ENCODE assay signal across 22 cellular contexts in the genomic region with DNA sequence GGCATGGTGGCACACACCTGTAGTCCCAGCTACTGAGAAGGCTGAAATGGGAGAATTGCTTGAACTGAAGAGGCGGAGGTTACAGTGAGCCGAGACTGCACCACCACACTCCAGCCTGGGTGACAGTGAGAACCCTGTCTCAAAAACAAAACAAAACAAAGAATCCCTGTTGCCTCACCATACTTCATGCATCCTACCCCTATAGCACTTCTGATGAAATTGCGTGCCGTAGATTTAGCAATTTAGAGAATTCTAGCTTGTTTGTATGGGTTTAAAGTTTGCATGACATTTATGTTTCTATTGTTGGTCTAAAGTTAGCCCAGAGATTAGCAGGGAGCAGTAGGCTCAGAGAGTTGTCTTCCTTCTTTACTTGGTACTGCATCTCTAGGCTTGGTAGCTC. TPM values are rescaled to one million over a fixed set of nuclear protein-coding genes. Genes with fewer than 3 reads are reported as not detected.
DNase-seq lines count a peak whose midpoint lies in the region; ATAC-seq, FAIRE-seq and TF ChIP-seq lines count a peak whose summit lies in the region.
"Had no signal": no experiment of that assay in that cellular context is flagged by ENCODE, and none has a peak within 500 bp of the region (broad histone marks: within the 10 kb centered on the region; RNA-seq: fewer than 3 reads in every experiment).

No MANE protein-coding gene starts in this region.

- no peak for ATAC-seq in T-helper 17 cell
- ATAC-seq: A549, GM12878 had no signal

- H3K36me3 ChIP-seq in trophoblast cell (ENCODE audit: control insufficient read depth in 1 of 2, insufficient read depth in 2 of 2, low read length in 2 of 2): peaks cover 19 to 21% of the 10 kb centered on the region in 2 experiments

- H3K14ac ChIP-seq in trophoblast cell (ENCODE audit: low read length): no peak overlapping the region

- no peak overlapping the region for H2AK5ac ChIP-seq in trophoblast cell (ENCODE audit: low read length)

- H3K4me2 ChIP-seq in trophoblast cell (ENCODE audit: low read length): no peak overlapping the region
- H3K4me2 ChIP-seq: A549 had no signal

- no peak overlapping the region for H2BK5ac ChIP-seq in trophoblast cell (ENCODE audit: low read depth, low read length, poor library complexity)

- H3K9me3 ChIP-seq in T-helper 17 cell (ENCODE audit: control insufficient read depth, low read length, poor library complexity, severe bottlenecking): no peaks in the 10 kb centered on the region
- no peaks in the 10 kb centered on the region for H3K9me3 ChIP-seq in trophoblast cell (ENCODE audit: insufficient read depth, low read depth, low read length)
- H3K9me3 ChIP-seq: A549, HAP-1 had no signal

- H3K4me3 Mint-ChIP-seq in activated naive CD4-positive, alpha-beta T cell treated with anti-CD3 and anti-CD28 coated beads, Interleukin-2, amount 50 U/mL, for 24 hours: no peak overlapping the region
- H3K4me3 Mint-ChIP-seq in activated naive CD4-positive, alpha-beta T cell treated with anti-CD3 and anti-CD28 coated beads, Interleukin-2, amount 10 ng/mL, durations not matched to agents 7 days and 5 days: no peak overlapping the region
- H3K4me3 Mint-ChIP-seq in T-helper 17 cell (no peak overlapping the region), type B pancreatic cell (no peak overlapping the region)
- H3K4me3 Mint-ChIP-seq: CD4-positive, alpha-beta memory T cell; HFFc6 had no signal

- H3K4me1 ChIP-seq in trophoblast cell (ENCODE audit: control insufficient read depth in 1 of 2, insufficient read depth in 2 of 2, low read length in 2 of 2): peaks cover 0 to 3% of the 10 kb centered on the region in 2 experiments

- no peak overlapping the region for H3K27ac ChIP-seq in trophoblast cell (ENCODE audit: low read depth, low read length)
- H3K27ac ChIP-seq: A549, GM23248 had no signal

- H2AFZ ChIP-seq in trophoblast cell (ENCODE audit: insufficient read depth, low read length, poor library complexity): no peak overlapping the region
- H2AFZ ChIP-seq: GM23248 had no signal

- no peaks in the 10 kb centered on the region for H3K9me3 Mint-ChIP-seq in activated naive CD4-positive, alpha-beta T cell treated with anti-CD3 and anti-CD28 coated beads, Interleukin-2, amount 50 U/mL, for 24 hours
- no peaks in the 10 kb centered on the region for H3K9me3 Mint-ChIP-seq in activated naive CD4-positive, alpha-beta T cell treated with anti-CD3 and anti-CD28 coated beads, Interleukin-2, amount 10 ng/mL, durations not matched to agents 7 days and 5 days
- H3K9me3 Mint-ChIP-seq in type B pancreatic cell: no peaks in the 10 kb centered on the region
- H3K9me3 Mint-ChIP-seq: CD4-positive, alpha-beta memory T cell; HFFc6 had no signal

- CTCF ChIA-PET in activated naive CD4-positive, alpha-beta T cell treated with anti-CD3 and anti-CD28 coated beads, Interleukin-2, amount 10 ng/mL, durations not matched to agents 7 days and 5 days (lab: Charles Lee): no interaction called here

- no peaks in the 10 kb centered on the region for H3K27me3 ChIP-seq in trophoblast cell (ENCODE audit: insufficient read depth, low read length)

- no peak for TF ChIP-seq POLR2A in H54 (IDR thresholded peaks at IDR 0.05; ENCODE audit: low read depth, low read length)

- no peaks in the 10 kb centered on the region for H3K79me1 ChIP-seq in trophoblast cell (ENCODE audit: low read length)

- no peak overlapping the region for H3K9ac ChIP-seq in trophoblast cell (ENCODE audit: low read length)
- H3K9ac ChIP-seq: GM23248 had no signal

- peaks cover 6% of the 10 kb centered on the region for H3K79me2 ChIP-seq in trophoblast cell (ENCODE audit: control insufficient read depth, insufficient read depth, low read length, poor library complexity)

- no peak overlapping the region for H3K4me3 ChIP-seq in trophoblast cell (ENCODE audit: low read depth, low read length)
- H3K4me3 ChIP-seq: A549, GM12878, GM23248, HAP-1 had no signal

- no peak overlapping the region for H2BK12ac ChIP-seq in trophoblast cell (ENCODE audit: low read length)

- no peak overlapping the region for H4K91ac ChIP-seq in trophoblast cell (ENCODE audit: low read depth, low read length)

- no CpG with 5 or more reads among the region's 4 CpGs for WGBS in trophoblast cell (ENCODE audit: extremely low coverage, insufficient coverage, insufficient read length)

- H3K18ac ChIP-seq in trophoblast cell (ENCODE audit: low read length): no peak overlapping the region

- H3K23ac ChIP-seq in trophoblast cell (ENCODE audit: low read length): no peak overlapping the region

- H3K27me3 Mint-ChIP-seq in activated naive CD4-positive, alpha-beta T cell treated with anti-CD3 and anti-CD28 coated beads, Interleukin-2, amount 50 U/mL, for 24 hours: no peaks in the 10 kb centered on the region
- no peaks in the 10 kb centered on the region for H3K27me3 Mint-ChIP-seq in activated naive CD4-positive, alpha-beta T cell treated with anti-CD3 and anti-CD28 coated beads, Interleukin-2, amount 10 ng/mL, durations not matched to agents 7 days and 5 days
- H3K27me3 Mint-ChIP-seq in T-helper 17 cell (no peaks in the 10 kb centered on the region), type B pancreatic cell (no peaks in the 10 kb centered on the region)
- H3K27me3 Mint-ChIP-seq: CD4-positive, alpha-beta memory T cell had no signal

- H2BK120ac ChIP-seq in trophoblast cell (ENCODE audit: insufficient read depth, low read length, poor library complexity): no peak overlapping the region

- H3K36me3 Mint-ChIP-seq in activated naive CD4-positive, alpha-beta T cell treated with anti-CD3 and anti-CD28 coated beads, Interleukin-2, amount 50 U/mL, for 24 hours: peaks cover 9% of the 10 kb centered on the region
- peaks cover 41% of the 10 kb centered on the region for H3K36me3 Mint-ChIP-seq in activated naive CD4-positive, alpha-beta T cell treated with anti-CD3 and anti-CD28 coated beads, Interleukin-2, amount 10 ng/mL, durations not matched to agents 7 days and 5 days
- H3K36me3 Mint-ChIP-seq in T-helper 17 cell (ENCODE audit: low read depth): peaks cover 4% of the 10 kb centered on the region
- peaks cover 27% of the 10 kb centered on the region for H3K36me3 Mint-ChIP-seq in type B pancreatic cell

- peak overlapping the region; percentile 41 for H3K27ac Mint-ChIP-seq in activated naive CD4-positive, alpha-beta T cell treated with anti-CD3 and anti-CD28 coated beads, Interleukin-2, amount 50 U/mL, for 24 hours
- no peak overlapping the region for H3K27ac Mint-ChIP-seq in activated naive CD4-positive, alpha-beta T cell treated with anti-CD3 and anti-CD28 coated beads, Interleukin-2, amount 10 ng/mL, durations not matched to agents 7 days and 5 days
- H3K27ac Mint-ChIP-seq in T-helper 17 cell (peak overlapping the region; percentile 43), type B pancreatic cell (no peak overlapping the region)
- H3K27ac Mint-ChIP-seq: CD4-positive, alpha-beta memory T cell; HFFc6 had no signal

- H3K4me1 Mint-ChIP-seq in activated naive CD4-positive, alpha-beta T cell treated with anti-CD3 and anti-CD28 coated beads, Interleukin-2, amount 50 U/mL, for 24 hours: peaks cover 77% of the 10 kb centered on the region
- peaks cover 34% of the 10 kb centered on the region for H3K4me1 Mint-ChIP-seq in activated naive CD4-positive, alpha-beta T cell treated with anti-CD3 and anti-CD28 coated beads, Interleukin-2, amount 10 ng/mL, durations not matched to agents 7 days and 5 days
- H3K4me1 Mint-ChIP-seq in T-helper 17 cell (peaks cover 17% of the 10 kb centered on the region), type B pancreatic cell (ENCODE audit: unreplicated experiment) (peaks cover 5% of the 10 kb centered on the region)

- in situ Hi-C loops in G401 (cut with HindIII; ENCODE audit: low sequenced_read_pairs): no loop called here

- no peak overlapping the region for H4K12ac ChIP-seq in trophoblast cell (ENCODE audit: low read depth, low read length)

- FAIRE-seq in H54 (lab: Jason Lieb, UNC): peak; percentile 36
- FAIRE-seq: A549, GM12878, H1 had no signal

- TF ChIP-seq CTCF in type B pancreatic cell (conservative IDR thresholded peaks at IDR 0.05): no peak

- no peak overlapping the region for H4K8ac ChIP-seq in trophoblast cell (ENCODE audit: low read depth, low read length)

- no peak for DNase-seq in activated naive CD4-positive, alpha-beta T cell treated with anti-CD3 and anti-CD28 coated beads, Interleukin-2, amount 10 ng/mL, durations not matched to agents 7 days and 5 days
- no peak for DNase-seq in H54 (ENCODE audit: insufficient read length, low spot score)
- no peak for DNase-seq in T-helper 17 cell
- DNase-seq in trophoblast cell: peak; percentile 51 to 93
- DNase-seq in G401 (ENCODE audit: low spot score): no peak
- DNase-seq in NCI-H187 (lab: John Stamatoyannopoulos, UW): no peak
- DNase-seq in type B pancreatic cell (ENCODE audit: extremely low spot score, unreplicated experiment): no peak
- DNase-seq: 8988T; C1 segment of cervical spinal cord; Calu3; CD4-positive, alpha-beta memory T cell; COR-L47; DND-41; GDM1; GM23248; HFFc6 had no signal

- H3K4ac ChIP-seq in trophoblast cell (ENCODE audit: low read depth, low read length): peak overlapping the region; percentile 79

RNA-seq across cellular contexts. Expression of a gene that starts 7.8 kb away (rescaled TPM):
- total RNA-seq in T-helper 17 cell (100 to 1,000 TPM; 102 to 112 TPM), type B pancreatic cell (ENCODE audit: low replicate concordance) (55.0 and 70.5 TPM in 2 replicates)
- polyA plus RNA-seq in trophoblast cell (2013): 72.0 and 72.6 TPM in 2 replicates
- 49.7 and 67.3 TPM in 2 replicates for total RNA-seq in G401 (2014; rRNA removed; shearing (Covaris generic))

RNA-seq across cellular contexts. Expression of a gene that starts 20.7 kb away (rescaled TPM):
- 1 to 10 TPM in 1 of 2 donors, under 1 TPM in 1; 0.68 to 1.0 TPM for total RNA-seq in T-helper 17 cell
- 0.67 TPM in 2 replicates for polyA plus RNA-seq in trophoblast cell (2013)
- not detected in 2 replicates for total RNA-seq in G401 (2014; rRNA removed; shearing (Covaris generic))
- 0.71 and 1.8 TPM in 2 replicates for total RNA-seq in type B pancreatic cell (ENCODE audit: low replicate concordance)
- total RNA-seq: Calu3 had no signal
- polyA plus RNA-seq: CD4-positive, alpha-beta memory T cell had no signal

RNA-seq across cellular contexts. Expression of a gene that starts 57.4 kb away (rescaled TPM):
- total RNA-seq in T-helper 17 cell (not detected), type B pancreatic cell (ENCODE audit: low replicate concordance) (not detected in 2 replicates)
- not detected in 2 replicates for polyA plus RNA-seq in trophoblast cell (2013)
- total RNA-seq in G401 (2014; rRNA removed; shearing (Covaris generic)): not detected in 2 replicates
- total RNA-seq: Calu3; CD4-positive, alpha-beta memory T cell; GM12878; GM23248; H1; HFFc6 had no signal
- polyA plus RNA-seq: A549, BJ, H1 had no signal

Comparison
In these comparisons a context has a peak if more than half of its experiments do, and no peak if none do; other contexts are left out.
1. H3K27ac Mint-ChIP-seq: peak in activated naive CD4-positive, alpha-beta T cell treated with anti-CD3 and anti-CD28 coated beads, Interleukin-2, amount 50 U/mL, for 24 hours (single experiment) and T-helper 17 cell (single experiment); none in activated naive CD4-positive, alpha-beta T cell treated with anti-CD3 and anti-CD28 coated beads, Interleukin-2, amount 10 ng/mL, durations not matched to agents 7 days and 5 days (single experiment) and type B pancreatic cell (single experiment).
2. DNase-seq: peak in trophoblast cell (2 of 2); none in activated naive CD4-positive, alpha-beta T cell treated with anti-CD3 and anti-CD28 coated beads, Interleukin-2, amount 10 ng/mL, durations not matched to agents 7 days and 5 days (single experiment), H54 (single experiment), T-helper 17 cell (0 of 3), G401 (single experiment), NCI-H187 (0 of 2) and type B pancreatic cell (single experiment).